In the genomic region with DNA sequence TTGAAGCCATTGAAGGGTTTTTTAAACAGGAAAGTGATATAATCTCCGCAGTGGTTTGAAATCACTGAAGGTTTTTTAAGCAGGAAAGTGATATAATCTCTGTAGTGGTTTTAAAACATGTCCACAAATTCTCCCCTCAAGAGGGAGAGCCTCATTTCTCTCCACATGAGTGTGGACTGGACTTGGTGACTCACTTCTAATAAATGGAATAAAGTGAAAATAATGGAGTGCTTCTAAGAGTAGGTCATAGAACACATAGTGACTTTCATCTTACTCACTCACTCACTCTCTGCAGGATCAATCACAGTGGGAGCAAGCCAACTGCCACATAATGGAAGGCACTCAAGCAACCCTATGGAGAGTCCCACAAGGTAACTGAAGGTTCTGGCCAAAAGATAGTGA, we compare ENCODE assay signal across 11 cellular contexts. TPM values are rescaled to one million over a fixed set of nuclear protein-coding genes. Genes with fewer than 3 reads are reported as not detected.
DNase-seq lines count a peak whose midpoint lies in the region; ATAC-seq and TF ChIP-seq lines count a peak whose summit lies in the region.
"Had no signal": no experiment of that assay in that cellular context is flagged by ENCODE, and none has a peak within 500 bp of the region (broad histone marks: within the 10 kb centered on the region; RNA-seq: fewer than 3 reads in every experiment).

No MANE protein-coding gene starts in this region.

- POLR2A ChIA-PET in GM10248 (lab: Yijun Ruan, JAX) = no interaction called here

- H3K9ac ChIP-seq in DND-41 (ENCODE audit: low read depth, low read length) = no peak overlapping the region

- no peaks in the 10 kb centered on the region for H3K4me1 ChIP-seq in DND-41 (ENCODE audit: insufficient read depth, low read length)
- peaks cover 2% of the 10 kb centered on the region for H3K4me1 ChIP-seq in osteoblast (ENCODE audit: insufficient read depth, low read length)

- H3K79me2 ChIP-seq in DND-41 (ENCODE audit: insufficient read depth, low read length) = peaks cover 14% of the 10 kb centered on the region; the same call in 1 of the 2 replicates
- H3K79me2 ChIP-seq in osteoblast (ENCODE audit: insufficient read depth, low read length) = peaks cover 82% of the 10 kb centered on the region

- no peak for DNase-seq in DND-41
- DNase-seq in MV-4-11 (lab: John Stamatoyannopoulos, UW) = peak; percentile 5
- DNase-seq in choroid plexus epithelial cell (ENCODE audit: low read depth) = peak; percentile 85
- peak; percentile 87 for DNase-seq in osteoblast (ENCODE audit: insufficient read length, low spot score, missing footprints)
- no peak for DNase-seq in GM10248 (ENCODE audit: extremely low spot score)
- no peak for DNase-seq in SIG-M5 treated with dmso at 0.1 percent for 504 hours (lab: John Stamatoyannopoulos, UW; ENCODE audit: unreplicated experiment)
- DNase-seq: NCI-H82 had no signal

- CTCF ChIA-PET in GM10248 (lab: Yijun Ruan, JAX) = interaction anchor here (0.8 kb wide), 1 partner anchor 9 kb away, joined by 3 read pairs; no protein-coding TSS in a partner anchor

- peaks cover 5% of the 10 kb centered on the region; the same call in 1 of the 2 replicates for H4K20me1 ChIP-seq in DND-41 (ENCODE audit: insufficient read depth, low read length)
- H4K20me1 ChIP-seq in osteoblast (ENCODE audit: insufficient read depth, low read length) = peaks cover 34% of the 10 kb centered on the region

- no peak overlapping the region for H3K27ac ChIP-seq in DND-41 (ENCODE audit: low read length)
- peak overlapping the region; percentile 38 for H3K27ac ChIP-seq in osteoblast (ENCODE audit: low read depth, low read length)
- H3K27ac ChIP-seq: neutrophil had no signal

- peak; percentile 50; the same call in 2 of the 3 replicates for ATAC-seq in DND-41 (ENCODE audit: insufficient read depth, low read depth)
- no peak for ATAC-seq in GM19452 (IDR thresholded peaks at IDR 0.05; ENCODE audit: unreplicated experiment)
- no peak for ATAC-seq in GM19023 (IDR thresholded peaks at IDR 0.05; ENCODE audit: unreplicated experiment)

- H3K36me3 ChIP-seq in DND-41 (ENCODE audit: insufficient read depth, low read length) (no peaks in the 10 kb centered on the region), osteoblast (ENCODE audit: insufficient read depth, low read length) (peaks cover 25% of the 10 kb centered on the region)
- H3K36me3 ChIP-seq: neutrophil had no signal

- H2AFZ ChIP-seq in DND-41 (ENCODE audit: low read depth, low read length) (no peak overlapping the region), osteoblast (ENCODE audit: low read length) (no peak overlapping the region)

- H3K4me2 ChIP-seq in DND-41 (ENCODE audit: insufficient read depth, low read length) (no peak overlapping the region), osteoblast (ENCODE audit: insufficient read depth, low read length) (peak overlapping the region; percentile 1)

- no peak overlapping the region for H3K4me3 ChIP-seq in DND-41 (ENCODE audit: low read depth in 1 of 2, low read length in 2 of 2)
- no peak overlapping the region for H3K4me3 ChIP-seq in choroid plexus epithelial cell (ENCODE audit: low read depth, low read length)
- no peak overlapping the region for H3K4me3 ChIP-seq in osteoblast (ENCODE audit: insufficient read depth, low read length)
- H3K4me3 ChIP-seq: tibial nerve had no signal

- H3K27me3 ChIP-seq in DND-41 (ENCODE audit: insufficient read depth, low read length, poor library complexity) (no peaks in the 10 kb centered on the region), osteoblast (ENCODE audit: insufficient read depth, low read length) (no peaks in the 10 kb centered on the region)
- H3K27me3 ChIP-seq: neutrophil, tibial nerve had no signal

- TF ChIP-seq CTCF in DND-41 (IDR thresholded peaks at IDR 0.05; ENCODE audit: borderline replicate concordance, extremely low read depth, low read length, poor library complexity, severe bottlenecking) = no peak
- peak; percentile 25 for TF ChIP-seq CTCF in choroid plexus epithelial cell (conservative IDR thresholded peaks at IDR 0.05; ENCODE audit: low read depth, low read length)
- no peak for TF ChIP-seq CTCF in osteoblast (IDR thresholded peaks at IDR 0.05; ENCODE audit: extremely low read depth, low read depth, low read length)
- TF ChIP-seq CTCF in GM10248 (IDR thresholded peaks at IDR 0.05; ENCODE audit: control extremely low read depth, extremely low read depth, low read depth, missing control alignments) = no peak

- peaks cover 11% of the 10 kb centered on the region for H3K9me3 ChIP-seq in DND-41 (ENCODE audit: insufficient read depth, low read length, severe bottlenecking)
- H3K9me3 ChIP-seq in osteoblast (ENCODE audit: low read depth, low read length) = peaks cover 12% of the 10 kb centered on the region

RNA-seq across cellular contexts. Expression of gene CTNNAL1, which starts 12.0 kb away (rescaled TPM):
- 99.0 and 118 TPM in 2 replicates for total RNA-seq in osteoblast

Comparison
In these comparisons a context has a peak if more than half of its experiments do, and no peak if none do; other contexts are left out.
1. DNase-seq: peak in MV-4-11 (single experiment), choroid plexus epithelial cell (single experiment) and osteoblast (single experiment); none in DND-41 (single experiment), GM10248 (single experiment) and SIG-M5 treated with dmso at 0.1 percent for 504 hours (single experiment).